ENCODE assay signal across 8 cellular contexts in genomic region chr2:200862532-200863000, GRCh38. TPM values are rescaled to one million over a fixed set of nuclear protein-coding genes. Genes with fewer than 3 reads are reported as not detected.
DNase-seq lines count a peak whose midpoint lies in the region; ATAC-seq, FAIRE-seq and TF ChIP-seq lines count a peak whose summit lies in the region.

No MANE protein-coding gene starts in this region.

- H3K79me2 ChIP-seq in GM23338 (replicated peaks; ENCODE audit: insufficient read depth) (peaks cover 64% of the 10 kb centered on the region), SU-DHL-6 (ENCODE audit: insufficient read depth, low read length) (peaks cover 68% of the 10 kb centered on the region)

- peak overlapping the region; percentile 51 for H3K27ac Mint-ChIP-seq in GM23338

- H4K20me1 ChIP-seq in GM23338 (replicated peaks; ENCODE audit: insufficient read depth) (peaks cover 14% of the 10 kb centered on the region; the same call in 1 of the 2 replicates), SU-DHL-6 (ENCODE audit: low read depth, low read length) (peaks cover 36% of the 10 kb centered on the region)

- H3K27me3 Mint-ChIP-seq in GM23338 (ENCODE audit: insufficient read depth, low read depth, poor library complexity): peaks cover 7% of the 10 kb centered on the region

- H3F3A ChIP-seq in GM23338 (replicated peaks; ENCODE audit: low read depth) (peaks cover 3% of the 10 kb centered on the region; the same call in 1 of the 2 replicates), SU-DHL-6 (ENCODE audit: insufficient read depth) (peaks cover 18% of the 10 kb centered on the region)

- peaks cover 31% of the 10 kb centered on the region for H3K36me3 ChIP-seq in GM23338 (ENCODE audit: insufficient read depth)
- peaks cover 47% of the 10 kb centered on the region for H3K36me3 ChIP-seq in SU-DHL-6 (ENCODE audit: low read length)

- H2AFZ ChIP-seq in GM23338: no peak overlapping the region
- H2AFZ ChIP-seq in SU-DHL-6 (ENCODE audit: low read depth, low read length, severe bottlenecking): no peak overlapping the region

- H3K9me3 Mint-ChIP-seq in GM23338: no peaks in the 10 kb centered on the region

- H3K36me3 Mint-ChIP-seq in GM23338 (ENCODE audit: low read depth): peaks cover 43% of the 10 kb centered on the region

- H3K27ac ChIP-seq in GM23338 (ENCODE audit: low read depth): no peak overlapping the region
- H3K27ac ChIP-seq in SU-DHL-6 (ENCODE audit: low read depth, low read length): peak overlapping the region; percentile 86

- peak; percentile 5 for FAIRE-seq in islet of Langerhans (lab: Jason Lieb, UNC)

- H3K27me3 ChIP-seq in GM23338 (ENCODE audit: insufficient read depth) (no peaks in the 10 kb centered on the region), SU-DHL-6 (ENCODE audit: low read length) (no peaks in the 10 kb centered on the region)

- H3K4me2 ChIP-seq in GM23338 (peak overlapping the region; percentile 78), SU-DHL-6 (ENCODE audit: low read depth, low read length, poor library complexity, severe bottlenecking) (peak overlapping the region; percentile 89)

- peak overlapping the region; percentile 85 for H3K4me3 ChIP-seq in GM23338
- peak overlapping the region; percentile 89 for H3K4me3 ChIP-seq in SU-DHL-6 (ENCODE audit: insufficient read depth, low read length, poor library complexity, severe bottlenecking)

- TF ChIP-seq CTCF in GM23338 (conservative IDR thresholded peaks at IDR 0.05; ENCODE audit: low read depth in 2 of 2): no peak
- TF ChIP-seq CTCF in SU-DHL-6 (IDR thresholded peaks at IDR 0.05; ENCODE audit: insufficient read depth, low read length, poor library complexity, severe bottlenecking): no peak

- H3K9ac ChIP-seq in SU-DHL-6 (ENCODE audit: low read length): peak overlapping the region; percentile 97

- H3K9me3 ChIP-seq in SU-DHL-6 (ENCODE audit: insufficient read depth, low read length): no peaks in the 10 kb centered on the region

- H3K9me2 ChIP-seq in GM23338 (ENCODE audit: insufficient read depth): no peaks in the 10 kb centered on the region
- H3K9me2 ChIP-seq in SU-DHL-6 (replicated peaks; ENCODE audit: insufficient read depth, low read length): no peaks in the 10 kb centered on the region

- H3K4me1 ChIP-seq in GM23338 (ENCODE audit: insufficient read depth): peaks cover 18% of the 10 kb centered on the region

- H3K4me1 Mint-ChIP-seq in GM23338: peaks cover 17% of the 10 kb centered on the region

- H3K4me3 Mint-ChIP-seq in GM23338: peak overlapping the region; percentile 99

- ATAC-seq in GM23338 (no peak), HG03025 (IDR thresholded peaks at IDR 0.05; ENCODE audit: low FRiP score, unreplicated experiment) (no peak)

- peak; percentile 20 for DNase-seq in AG08395 (ENCODE audit: low spot score)
- peak; percentile 39 for DNase-seq in GM23338 (ENCODE audit: low spot score)
- peak; percentile 87 for DNase-seq in amniotic epithelial cell (ENCODE audit: low read depth)
- peak; percentile 65 to 66 for DNase-seq in stimulated activated CD4-positive, alpha-beta T cell treated with anti-CD3 and anti-CD28 coated beads, Interleukin-15, amount 100 ng/mL, for 48 hours (ENCODE audit: low read depth in 2 of 2)
- no peak for DNase-seq in NCI-H146 (lab: John Stamatoyannopoulos, UW)

TF ChIP-seq in GM23338, 12 proteins besides CTCF, POLR2A, EP300 and RAD21:
- TF ChIP-seq CREB1 (CRISPR knock-in tag; IDR thresholded peaks at IDR 0.05; ENCODE audit: low read depth): peak; percentile 59
- TF ChIP-seq, protein P1, sequence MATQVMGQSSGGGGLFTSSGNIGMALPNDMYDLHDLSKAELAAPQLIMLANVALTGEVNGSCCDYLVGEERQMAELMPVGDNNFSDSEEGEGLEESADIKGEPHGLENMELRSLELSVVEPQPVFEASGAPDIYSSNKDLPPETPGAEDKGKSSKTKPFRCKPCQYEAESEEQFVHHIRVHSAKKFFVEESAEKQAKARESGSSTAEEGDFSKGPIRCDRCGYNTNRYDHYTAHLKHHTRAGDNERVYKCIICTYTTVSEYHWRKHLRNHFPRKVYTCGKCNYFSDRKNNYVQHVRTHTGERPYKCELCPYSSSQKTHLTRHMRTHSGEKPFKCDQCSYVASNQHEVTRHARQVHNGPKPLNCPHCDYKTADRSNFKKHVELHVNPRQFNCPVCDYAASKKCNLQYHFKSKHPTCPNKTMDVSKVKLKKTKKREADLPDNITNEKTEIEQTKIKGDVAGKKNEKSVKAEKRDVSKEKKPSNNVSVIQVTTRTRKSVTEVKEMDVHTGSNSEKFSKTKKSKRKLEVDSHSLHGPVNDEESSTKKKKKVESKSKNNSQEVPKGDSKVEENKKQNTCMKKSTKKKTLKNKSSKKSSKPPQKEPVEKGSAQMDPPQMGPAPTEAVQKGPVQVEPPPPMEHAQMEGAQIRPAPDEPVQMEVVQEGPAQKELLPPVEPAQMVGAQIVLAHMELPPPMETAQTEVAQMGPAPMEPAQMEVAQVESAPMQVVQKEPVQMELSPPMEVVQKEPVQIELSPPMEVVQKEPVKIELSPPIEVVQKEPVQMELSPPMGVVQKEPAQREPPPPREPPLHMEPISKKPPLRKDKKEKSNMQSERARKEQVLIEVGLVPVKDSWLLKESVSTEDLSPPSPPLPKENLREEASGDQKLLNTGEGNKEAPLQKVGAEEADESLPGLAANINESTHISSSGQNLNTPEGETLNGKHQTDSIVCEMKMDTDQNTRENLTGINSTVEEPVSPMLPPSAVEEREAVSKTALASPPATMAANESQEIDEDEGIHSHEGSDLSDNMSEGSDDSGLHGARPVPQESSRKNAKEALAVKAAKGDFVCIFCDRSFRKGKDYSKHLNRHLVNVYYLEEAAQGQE (IDR thresholded peaks at IDR 0.05; ENCODE audit: unreplicated experiment): no peak
- no peak for TF ChIP-seq JUNB (IDR thresholded peaks at IDR 0.05; ENCODE audit: unreplicated experiment)
TF ChIP-seq in GM23338: peak in this region for 1.

RNA-seq across cellular contexts. Expression of gene CLK1, which starts 1.9 kb away (rescaled TPM):
- total RNA-seq in GM23338 (2014; rRNA removed; shearing (Covaris generic)): 26.7 and 43.3 TPM in 2 replicates
- polyA plus RNA-seq in GM23338 (2016; fragmentation: Nextera tagmentation; extraction: Ambion mirVana): 36.0 and 44.7 TPM in 2 replicates

RNA-seq across cellular contexts. Expression of gene PPIL3, which starts 26.3 kb away (rescaled TPM):
- total RNA-seq in GM23338 (2014; rRNA removed; shearing (Covaris generic)): 42.9 and 123 TPM in 2 replicates
- 42.1 and 54.0 TPM in 2 replicates for polyA plus RNA-seq in GM23338 (2016; fragmentation: Nextera tagmentation; extraction: Ambion mirVana)

RNA-seq across cellular contexts. Expression of gene NIF3L1, which starts 26.6 kb away (rescaled TPM):
- 53.0 and 63.9 TPM in 2 replicates for total RNA-seq in GM23338 (2014; rRNA removed; shearing (Covaris generic))
- polyA plus RNA-seq in GM23338 (2016; fragmentation: Nextera tagmentation; extraction: Ambion mirVana): 62.8 and 70.8 TPM in 2 replicates

RNA-seq across cellular contexts. Expression of gene BZW1, which starts 50.9 kb away (rescaled TPM):
- total RNA-seq in GM23338 (2014; rRNA removed; shearing (Covaris generic)): 265 and 323 TPM in 2 replicates
- polyA plus RNA-seq in GM23338 (2016; fragmentation: Nextera tagmentation; extraction: Ambion mirVana): 105 and 118 TPM in 2 replicates
